ENCODE assay signal across 20 cellular contexts in the genomic region with DNA sequence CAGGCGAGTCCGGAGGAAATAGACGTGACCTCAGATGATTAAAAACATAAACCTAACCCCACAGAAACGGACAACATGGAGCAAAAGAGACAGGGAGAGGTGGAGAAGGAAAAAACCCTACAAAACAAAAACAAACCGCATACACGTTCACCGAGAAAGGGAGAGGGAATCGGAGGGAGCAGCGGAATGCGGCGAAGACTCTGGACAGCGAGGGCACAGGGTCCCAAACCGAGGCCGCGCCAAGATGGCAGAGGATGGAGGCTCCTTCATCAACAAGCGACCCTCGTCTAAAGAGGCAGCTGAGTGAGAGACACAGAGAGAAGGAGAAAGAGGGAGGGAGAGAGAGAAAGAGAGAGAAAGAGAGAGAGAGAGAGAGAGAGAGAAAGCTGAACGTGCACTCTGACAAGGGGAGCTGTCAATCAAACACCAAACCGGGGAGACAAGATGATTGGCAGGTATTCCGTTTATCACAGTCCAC. TPM values are rescaled to one million over a fixed set of nuclear protein-coding genes. Genes with fewer than 3 reads are reported as not detected.
A peak's percentile ranks its signal among the peaks of the same experiment; 100 is the strongest.
DNase-seq lines count a peak whose midpoint lies in the region; ATAC-seq, FAIRE-seq and TF ChIP-seq lines count a peak whose summit lies in the region.
"Had no signal": no experiment of that assay in that cellular context is flagged by ENCODE, and none has a peak within 500 bp of the region (broad histone marks: within the 10 kb centered on the region; RNA-seq: fewer than 3 reads in every experiment).

No MANE protein-coding gene starts in this region.

- no peaks in the 10 kb centered on the region for H3K9me2 ChIP-seq in MM.1S (replicated peaks; ENCODE audit: insufficient read depth, low read length)

- WGBS in GM12878 (ENCODE audit: insufficient coverage, insufficient replicate concordance, low lambda C conversion rate, missing lambda C conversion rate), result 12% methylated on average over 20 of the region's 20 CpGs

- FAIRE-seq in GM12878 (lab: Jason Lieb, UNC), result no peak
- FAIRE-seq: G401.6, GM12892 had no signal

- H3K27ac Mint-ChIP-seq in stimulated activated effector memory CD8-positive, alpha-beta T cell treated with anti-CD3 and anti-CD28 coated beads, Interleukin-12 subunit alpha, Interleukin-12 subunit beta, amount 100 ng/mL, for 72 hours, result no peak overlapping the region
- no peak overlapping the region for H3K27ac Mint-ChIP-seq in CD8-positive, alpha-beta T cell

- TF ChIP-seq POLR2A in GM12878 (IDR thresholded peaks at IDR 0.05; ENCODE audit: low read depth, low read length), result no peak

- H3K27ac ChIP-seq in HEK293 (ENCODE audit: extremely low read depth, low read depth, low read length), result no peak overlapping the region
- no peak overlapping the region for H3K27ac ChIP-seq in GM12878 (ENCODE audit: control insufficient read depth, insufficient read depth)
- no peak overlapping the region for H3K27ac ChIP-seq in MM.1S (ENCODE audit: low read length)
- no peak overlapping the region for H3K27ac ChIP-seq in CD8-positive, alpha-beta T cell (ENCODE audit: low read depth, low read length)
- H3K27ac ChIP-seq: epithelial cell of prostate, HL-60, neutrophil had no signal

- H4K20me1 ChIP-seq in GM12878 (ENCODE audit: control insufficient read depth, insufficient read depth) (no peaks in the 10 kb centered on the region; the same call in 1 of the 2 replicates), MM.1S (ENCODE audit: insufficient read depth, low read length) (no peaks in the 10 kb centered on the region)

- no peak for ATAC-seq in GM12878
- ATAC-seq in stimulated activated effector memory CD8-positive, alpha-beta T cell treated with anti-CD3 and anti-CD28 coated beads, Interleukin-12 subunit alpha, Interleukin-12 subunit beta, amount 100 ng/mL, for 72 hours, result no peak
- no peak for ATAC-seq in CD8-positive, alpha-beta T cell
- ATAC-seq: activated CD4-positive, CD25-positive, alpha-beta regulatory T cell treated with anti-CD3 and anti-CD28 coated beads, Interleukin-2, amount 50 U/mL, for 24 hours; right cardiac atrium had no signal

- TF ChIP-seq CTCF in HEK293 (tag by site-specific recombination; IDR thresholded peaks at IDR 0.05) (no peak), GM12878 (IDR thresholded peaks at IDR 0.05 in 2 of 3, conservative IDR thresholded peaks at IDR 0.05 in 1 of 3; ENCODE audit: control insufficient read depth in 2 of 3, extremely low read depth in 1 of 3, insufficient read depth in 1 of 3, low read depth in 3 of 3, low read length in 3 of 3) (no peak), kidney epithelial cell (IDR thresholded peaks at IDR 0.05; ENCODE audit: insufficient read depth, low read length, poor library complexity, severe bottlenecking) (no peak), MM.1S (IDR thresholded peaks at IDR 0.05; ENCODE audit: low read length) (no peak), GM20000 (IDR thresholded peaks at IDR 0.05; ENCODE audit: extremely low read depth, missing control alignments) (no peak)
- no peak for TF ChIP-seq CTCF in CD8-positive, alpha-beta T cell (IDR thresholded peaks at IDR 0.05)

- TF ChIP-seq RAD21 in GM12878 (IDR thresholded peaks at IDR 0.05; ENCODE audit: insufficient read depth, low read depth, low read length), result no peak

- peaks cover 3% of the 10 kb centered on the region for H3K36me3 Mint-ChIP-seq in stimulated activated effector memory CD8-positive, alpha-beta T cell treated with anti-CD3 and anti-CD28 coated beads, Interleukin-12 subunit alpha, Interleukin-12 subunit beta, amount 100 ng/mL, for 72 hours
- H3K36me3 Mint-ChIP-seq in CD8-positive, alpha-beta T cell, result no peaks in the 10 kb centered on the region

- intact Hi-C loops in GM12878 (cut with micrococcal nuclease; ENCODE audit: unreplicated experiment), result loop anchor here (10.0 kb wide), 2 partner anchors 107 to 137 kb away; no protein-coding TSS in a partner anchor
- intact Hi-C loops in CD8-positive, alpha-beta T cell (cut with DNase I, micrococcal nuclease), result no loop called here

- H3F3A ChIP-seq in MM.1S (ENCODE audit: insufficient read depth, low read length), result no peaks in the 10 kb centered on the region

- H3K27me3 ChIP-seq in GM12878 (replicated peaks in 1 of 2; ENCODE audit: control insufficient read depth in 2 of 2, insufficient read depth in 2 of 2, low read length in 1 of 2) (peaks cover 40 to 47% of the 10 kb centered on the region in 2 experiments), kidney epithelial cell (ENCODE audit: control insufficient read depth, insufficient read depth, low read length) (peaks cover 5% of the 10 kb centered on the region), MM.1S (replicated peaks; ENCODE audit: insufficient read depth, low read length) (peaks cover 10% of the 10 kb centered on the region)
- peaks cover 9% of the 10 kb centered on the region for H3K27me3 ChIP-seq in CD8-positive, alpha-beta T cell (ENCODE audit: insufficient read depth, low read length)

- H3K36me3 ChIP-seq in HEK293 (ENCODE audit: control insufficient read depth in 2 of 2, insufficient read depth in 1 of 2, low read length in 2 of 2) (peaks cover 0 to 5% of the 10 kb centered on the region in 2 experiments; a peak in 1 of 3 replicates), GM12878 (ENCODE audit: control insufficient read depth in 2 of 2, insufficient read depth in 2 of 2, low read length in 1 of 2) (no peaks in the 10 kb centered on the region), kidney epithelial cell (ENCODE audit: control insufficient read depth, insufficient read depth, low read length) (no peaks in the 10 kb centered on the region), MM.1S (replicated peaks; ENCODE audit: insufficient read depth, low read length) (no peaks in the 10 kb centered on the region)
- no peaks in the 10 kb centered on the region for H3K36me3 ChIP-seq in CD8-positive, alpha-beta T cell (ENCODE audit: insufficient read depth, low read length)
- H3K36me3 ChIP-seq: neutrophil had no signal

- H3K9ac ChIP-seq in GM12878 (ENCODE audit: control insufficient read depth, insufficient read depth, low read length) (no peak overlapping the region), MM.1S (ENCODE audit: low read length) (no peak overlapping the region)

- H3K4me3 ChIP-seq in HEK293 (ENCODE audit: low read depth, low read length) (no peak overlapping the region), GM12878 (no peak overlapping the region), kidney epithelial cell (ENCODE audit: low read depth, low read length) (peak overlapping the region; percentile 86), MM.1S (ENCODE audit: low read length) (no peak overlapping the region)
- no peak overlapping the region for H3K4me3 ChIP-seq in CD8-positive, alpha-beta T cell (ENCODE audit: low read depth, low read length)

- no TSS peak for BruUV-seq in GM12878 (replicated peaks; lab: Mats Ljungman, UMichigan)

- SMC1A ChIA-PET in GM12878 (lab: Charles Lee; ENCODE audit: uncharacterized antibody, unreplicated experiment), result interaction anchor here (1.0 to 1.9 kb wide), 6 partner anchors 10 to 114 kb away, joined by 4 to 11 read pairs (median 5); no protein-coding TSS in a partner anchor

- CTCF ChIA-PET in HEK293 (lab: Yijun Ruan, JAX), result no interaction called here
- CTCF ChIA-PET in GM12878 (lab: Yijun Ruan, JAX), result interaction anchor here (0.7 to 1.6 kb wide), 2 partner anchors 10 to 51 kb away, joined by 3 to 8 read pairs; no protein-coding TSS in a partner anchor
- CTCF ChIA-PET in CD8-positive, alpha-beta T cell (lab: Charles Lee), result no interaction called here

- DNase-seq in GM12878 (ENCODE audit: low read depth, low spot score) (no peak), kidney epithelial cell (ENCODE audit: low read depth) (no peak), MM.1S (no peak), GM20000 (ENCODE audit: low spot score) (no peak)
- no peak for DNase-seq in stimulated activated effector memory CD8-positive, alpha-beta T cell treated with anti-CD3 and anti-CD28 coated beads, Interleukin-12 subunit alpha, Interleukin-12 subunit beta, amount 100 ng/mL, for 72 hours (ENCODE audit: low spot score in 2 of 2)
- no peak for DNase-seq in CD8-positive, alpha-beta T cell
- DNase-seq: activated effector memory CD4-positive, alpha-beta T cell treated with anti-CD3 and anti-CD28 coated beads, Interleukin-2, amount 50 U/mL, for 16 hours; cortex of kidney; NCI-H1092; NCI-H526 treated with DMSO at 0.1 percent for 48 hours; right cardiac atrium; SHP77; T-helper 2 cell had no signal

- no peaks in the 10 kb centered on the region for H3K79me2 ChIP-seq in GM12878 (ENCODE audit: control insufficient read depth, insufficient read depth, low read length)
- no peaks in the 10 kb centered on the region for H3K79me2 ChIP-seq in MM.1S (ENCODE audit: low read length)

- H2AFZ ChIP-seq in GM12878 (ENCODE audit: control insufficient read depth, low read depth, low read length), result no peak overlapping the region
- no peak overlapping the region for H2AFZ ChIP-seq in MM.1S (ENCODE audit: low read length)

- H3K4me1 ChIP-seq in HEK293 (ENCODE audit: control insufficient read depth, insufficient read depth, low read length), result peaks cover 5% of the 10 kb centered on the region; the same call in 1 of the 2 replicates
- no peaks in the 10 kb centered on the region for H3K4me1 ChIP-seq in GM12878 (ENCODE audit: control insufficient read depth, insufficient read depth, low read length)
- H3K4me1 ChIP-seq in MM.1S (ENCODE audit: low read length), result no peaks in the 10 kb centered on the region
- H3K4me1 ChIP-seq in CD8-positive, alpha-beta T cell (ENCODE audit: insufficient read depth, low read length), result peaks cover 12% of the 10 kb centered on the region

- in situ Hi-C loops in GM12878 (cut with MboI), result no loop called here

- RAD21 ChIA-PET in GM12878 (lab: Charles Lee; ENCODE audit: unreplicated experiment), result interaction anchor here (0.5 to 2.3 kb wide), 5 partner anchors 10 to 316 kb away, joined by 3 to 14 read pairs (median 3); no protein-coding TSS in a partner anchor

- TF ChIP-seq EP300 in GM12878 (IDR thresholded peaks at IDR 0.05; ENCODE audit: borderline replicate concordance in 1 of 2, control insufficient read depth in 1 of 2, low read depth in 2 of 2, low read length in 2 of 2), result no peak

- POLR2A ChIA-PET in HEK293 (lab: Yijun Ruan, JAX) (no interaction called here), GM12878 (lab: Charles Lee) (no interaction called here)
- POLR2A ChIA-PET in CD8-positive, alpha-beta T cell (lab: Charles Lee), result no interaction called here

- peaks cover 34% of the 10 kb centered on the region for H3K4me1 Mint-ChIP-seq in stimulated activated effector memory CD8-positive, alpha-beta T cell treated with anti-CD3 and anti-CD28 coated beads, Interleukin-12 subunit alpha, Interleukin-12 subunit beta, amount 100 ng/mL, for 72 hours
- H3K4me1 Mint-ChIP-seq in CD8-positive, alpha-beta T cell (ENCODE audit: low read depth), result peaks cover 20% of the 10 kb centered on the region

- peaks cover 70% of the 10 kb centered on the region for H3K27me3 Mint-ChIP-seq in CD8-positive, alpha-beta T cell (ENCODE audit: low read depth)

- peak overlapping the region; percentile 3 for H3K4me3 Mint-ChIP-seq in stimulated activated effector memory CD8-positive, alpha-beta T cell treated with anti-CD3 and anti-CD28 coated beads, Interleukin-12 subunit alpha, Interleukin-12 subunit beta, amount 100 ng/mL, for 72 hours
- H3K4me3 Mint-ChIP-seq in CD8-positive, alpha-beta T cell, result no peak overlapping the region

- H3K4me2 ChIP-seq in GM12878 (ENCODE audit: control insufficient read depth, insufficient read depth), result no peak overlapping the region
- no peak overlapping the region for H3K4me2 ChIP-seq in MM.1S (ENCODE audit: low read depth, low read length)

- H3K9me3 Mint-ChIP-seq in stimulated activated effector memory CD8-positive, alpha-beta T cell treated with anti-CD3 and anti-CD28 coated beads, Interleukin-12 subunit alpha, Interleukin-12 subunit beta, amount 100 ng/mL, for 72 hours, result no peaks in the 10 kb centered on the region
- no peaks in the 10 kb centered on the region for H3K9me3 Mint-ChIP-seq in CD8-positive, alpha-beta T cell

- H3K9me3 ChIP-seq in HEK293 (ENCODE audit: control insufficient read depth, insufficient read depth, low read depth, low read length) (no peaks in the 10 kb centered on the region), GM12878 (replicated peaks; ENCODE audit: control insufficient read depth, insufficient read depth, low read length) (no peaks in the 10 kb centered on the region; the same call in 2 of the 3 replicates), MM.1S (replicated peaks; ENCODE audit: insufficient read depth, low read length) (no peaks in the 10 kb centered on the region)
- no peaks in the 10 kb centered on the region for H3K9me3 ChIP-seq in CD8-positive, alpha-beta T cell (ENCODE audit: low read length)
- H3K9me3 ChIP-seq: neutrophil had no signal

RNA-seq across cellular contexts. Expression of gene EMX2, which starts 5.7 kb away (rescaled TPM):
- total RNA-seq in GM12878 (2013; cell fraction: nucleolus; rRNA removed), result 0.86 and 0.91 TPM in 2 replicates
- not detected in 2 replicates for total RNA-seq in GM12878 (2014; rRNA removed)
- total RNA-seq in GM12878 (2014; rRNA removed; fragmentation: Illumina TruSeq; extraction: Trizol), result not detected in 2 replicates
- not detected in 2 replicates for total RNA-seq in GM12878 (2021)
- not detected for polyA plus RNA-seq in GM12878 (2011; ENCODE audit: low read depth)
- polyA plus RNA-seq in GM12878 (2011; rRNA removed), result 0.12 and 0.22 TPM in 2 replicates
- 0.06 TPM in 1 of 2 replicates, not detected in the other for polyA plus RNA-seq in GM12878 (2011; cell fraction: cytosol; rRNA removed)
- polyA plus RNA-seq in GM12878 (2011; cell fraction: nucleus; rRNA removed), result not detected in 2 replicates
- not detected in 2 replicates for polyA plus RNA-seq in GM12878 (2012)
- not detected in 2 replicates for polyA plus RNA-seq in GM12878 (2014; fragmentation: Illumina TruSeq; extraction: Trizol)
- polyA plus RNA-seq in GM12878 (2014; fragmentation: Nextera tagmentation; extraction: Ambion mirVana), result not detected
- polyA plus RNA-seq in GM12878 (2014; rRNA removed), result not detected in 2 replicates
- not detected for polyA plus RNA-seq in GM12878 (2016; fragmentation: Nextera tagmentation; extraction: Ambion mirVana)
- polyA minus RNA-seq in GM12878 (2011; rRNA and poly(A)+ RNA removed), result not detected in 2 replicates
- not detected in 2 replicates for polyA minus RNA-seq in GM12878 (2011; cell fraction: cytosol; rRNA and poly(A)+ RNA removed)
- not detected in 2 replicates for polyA minus RNA-seq in GM12878 (2011; cell fraction: nucleus; rRNA and poly(A)+ RNA removed)
- total RNA-seq in kidney epithelial cell, result 4.1 and 6.1 TPM in 2 replicates
- not detected for total RNA-seq in CD8-positive, alpha-beta T cell

Comparison
In these comparisons a context has a peak if more than half of its experiments do, and no peak if none do; other contexts are left out.
1. Of the 9 proteins assayed by ChIP-seq in both HEK293 and GM12878: peak only in HEK293: none; only in GM12878: PBX3; in both: none; in neither: 8.